Comparison of ENCODE assay signal across 15 cellular contexts in genomic region chr1:244010599-244011211, GRCh38. TPM values are rescaled to one million over a fixed set of nuclear protein-coding genes. Genes with fewer than 3 reads are reported as not detected.
DNase-seq lines count a peak whose midpoint lies in the region; ATAC-seq, FAIRE-seq and TF ChIP-seq lines count a peak whose summit lies in the region.
"Had no signal": no experiment of that assay in that cellular context is flagged by ENCODE, and none has a peak within 500 bp of the region (broad histone marks: within the 10 kb centered on the region; RNA-seq: fewer than 3 reads in every experiment).

No MANE protein-coding gene starts in this region.

- peaks cover 4% of the 10 kb centered on the region for H3K27me3 Mint-ChIP-seq in astrocyte (ENCODE audit: low read depth, unreplicated experiment)

- no peaks in the 10 kb centered on the region for H3K27me3 ChIP-seq in BLaER1 treated with 17β-estradiol and CSF1 and Interleukin-3, amounts not matched to agents 10 nM and 100 nM
- H3K27me3 ChIP-seq in astrocyte (ENCODE audit: insufficient read depth, low read length), result peaks cover 9% of the 10 kb centered on the region

- H3K4me1 ChIP-seq in BLaER1 treated with 17β-estradiol and CSF1 and Interleukin-3, amounts not matched to agents 10 nM and 100 nM, result peaks cover 13 to 22% (median 18%) of the 10 kb centered on the region in 10 experiments
- H3K4me1 ChIP-seq in astrocyte (ENCODE audit: insufficient read depth, low read length), result peaks cover 16% of the 10 kb centered on the region

- no peaks in the 10 kb centered on the region for H3K36me3 Mint-ChIP-seq in astrocyte (ENCODE audit: low read depth, unreplicated experiment)

- no peaks in the 10 kb centered on the region for H3K79me2 ChIP-seq in astrocyte (ENCODE audit: insufficient read depth, low read length)

- no peaks in the 10 kb centered on the region for H3K9me3 Mint-ChIP-seq in astrocyte (ENCODE audit: unreplicated experiment)

- H3K4me1 Mint-ChIP-seq in astrocyte (ENCODE audit: low read depth, unreplicated experiment), result peaks cover 6% of the 10 kb centered on the region

- FAIRE-seq in astrocyte (lab: Jason Lieb, UNC), result no peak
- no peak for FAIRE-seq in H54 (lab: Jason Lieb, UNC)

- no peaks in the 10 kb centered on the region for H3K36me3 ChIP-seq in BLaER1 treated with 17β-estradiol and CSF1 and Interleukin-3, amounts not matched to agents 10 nM and 100 nM
- no peaks in the 10 kb centered on the region for H3K36me3 ChIP-seq in astrocyte (ENCODE audit: insufficient read depth, low read length)

- no peak overlapping the region for H2AFZ ChIP-seq in astrocyte (ENCODE audit: low read depth, low read length)

- TF ChIP-seq POLR2A in H54 (IDR thresholded peaks at IDR 0.05; ENCODE audit: low read depth, low read length), result no peak
- no peak for TF ChIP-seq POLR2A in erythroblast (IDR thresholded peaks at IDR 0.05; ENCODE audit: low read length)

- DNase-seq in NOMO-1 (lab: John Stamatoyannopoulos, UW; ENCODE audit: unreplicated experiment in 2 of 2), result peak; percentile 46 to 82
- DNase-seq in astrocyte (ENCODE audit: low read depth), result peak; percentile 23
- peak; percentile 22 for DNase-seq in fibroblast of the aortic adventitia (ENCODE audit: low read depth)
- no peak for DNase-seq in H54 (ENCODE audit: insufficient read length, low spot score)
- no peak for DNase-seq in COLO668 (lab: John Stamatoyannopoulos, UW; ENCODE audit: unreplicated experiment)
- DNase-seq in stimulated activated naive CD8-positive, alpha-beta T cell treated with anti-CD3 and anti-CD28 coated beads, Interleukin-15, Interleukin-2, amounts not matched to agents 100 U/mL and 50 U/mL, for 24 hours, result no peak
- no peak for DNase-seq in erythroblast (lab: John Stamatoyannopoulos, UW)
- DNase-seq: DMS 273 treated with DMSO at 0.1 percent for 48 hours, EL, NCI-H1092, NCI-H345, NCI-H526 treated with DMSO at 0.1 percent for 48 hours had no signal

- H3K27ac ChIP-seq in BLaER1 treated with 17β-estradiol and CSF1 and Interleukin-3, amounts not matched to agents 10 nM and 100 nM, result no peak overlapping the region
- H3K27ac ChIP-seq in astrocyte (ENCODE audit: low read depth, low read length), result no peak overlapping the region

- no peaks in the 10 kb centered on the region for H4K20me1 ChIP-seq in BLaER1 treated with 17β-estradiol and CSF1 and Interleukin-3, amounts not matched to agents 10 nM and 100 nM
- H4K20me1 ChIP-seq in astrocyte (ENCODE audit: insufficient read depth, low read length), result no peaks in the 10 kb centered on the region

- peak overlapping the region in 2 of 10 experiments; percentile 21 to 32; a peak in 3 of 20 replicates for H3K4me3 ChIP-seq in BLaER1 treated with 17β-estradiol and CSF1 and Interleukin-3, amounts not matched to agents 10 nM and 100 nM
- no peak overlapping the region for H3K4me3 ChIP-seq in astrocyte (ENCODE audit: insufficient read depth, low read depth, low read length)
- H3K4me3 ChIP-seq in fibroblast of the aortic adventitia (ENCODE audit: low read depth, low read length), result no peak overlapping the region

- TF ChIP-seq CTCF in astrocyte (IDR thresholded peaks at IDR 0.05; ENCODE audit: insufficient read depth, low read depth, low read length), result no peak
- no peak for TF ChIP-seq CTCF in fibroblast of the aortic adventitia (IDR thresholded peaks at IDR 0.05; ENCODE audit: insufficient read depth, low read length)

- H3K4me3 Mint-ChIP-seq in astrocyte (ENCODE audit: unreplicated experiment), result no peak overlapping the region

- H3K27ac Mint-ChIP-seq in astrocyte (ENCODE audit: unreplicated experiment), result no peak overlapping the region

- no peak for ATAC-seq in stimulated activated naive CD8-positive, alpha-beta T cell treated with anti-CD3 and anti-CD28 coated beads, Interleukin-15, Interleukin-2, amounts not matched to agents 100 U/mL and 50 U/mL, for 24 hours
- ATAC-seq: Panc1, Right ventricle myocardium inferior had no signal

- H3K9me3 ChIP-seq in BLaER1 treated with 17β-estradiol and CSF1 and Interleukin-3, amounts not matched to agents 10 nM and 100 nM (replicated peaks in 1 of 11), result no peaks in the 10 kb centered on the region; a peak in 1 of 22 replicates
- no peaks in the 10 kb centered on the region for H3K9me3 ChIP-seq in astrocyte (ENCODE audit: insufficient read depth, low read depth, low read length)

- H3K9ac ChIP-seq in BLaER1 treated with 17β-estradiol and CSF1 and Interleukin-3, amounts not matched to agents 10 nM and 100 nM, result no peak overlapping the region; a peak in 1 of 22 replicates
- H3K9ac ChIP-seq in astrocyte (ENCODE audit: low read length), result no peak overlapping the region

- peak overlapping the region; percentile 26 to 89 (median 49); a peak in 21 of 22 replicates for H3K4me2 ChIP-seq in BLaER1 treated with 17β-estradiol and CSF1 and Interleukin-3, amounts not matched to agents 10 nM and 100 nM
- peak overlapping the region; percentile 32 for H3K4me2 ChIP-seq in astrocyte (ENCODE audit: low read length)

RNA-seq across cellular contexts. Expression of gene ZBTB18, which starts 40.4 kb away (rescaled TPM):
- total RNA-seq in astrocyte (15.5 and 19.2 TPM in 2 replicates), fibroblast of the aortic adventitia (ENCODE audit: low replicate concordance) (2.9 and 11.1 TPM in 2 replicates)

Comparison
In these comparisons a context has a peak if more than half of its experiments do, and no peak if none do; other contexts are left out.
1. DNase-seq: peak in NOMO-1 (2 of 2), astrocyte (single experiment) and fibroblast of the aortic adventitia (single experiment); none in H54 (single experiment), COLO668 (single experiment), stimulated activated naive CD8-positive, alpha-beta T cell treated with anti-CD3 and anti-CD28 coated beads, Interleukin-15, Interleukin-2, amounts not matched to agents 100 U/mL and 50 U/mL, for 24 hours (single experiment) and erythroblast (0 of 2).